Comparison of ENCODE assay signal across 17 cellular contexts in the genomic region with DNA sequence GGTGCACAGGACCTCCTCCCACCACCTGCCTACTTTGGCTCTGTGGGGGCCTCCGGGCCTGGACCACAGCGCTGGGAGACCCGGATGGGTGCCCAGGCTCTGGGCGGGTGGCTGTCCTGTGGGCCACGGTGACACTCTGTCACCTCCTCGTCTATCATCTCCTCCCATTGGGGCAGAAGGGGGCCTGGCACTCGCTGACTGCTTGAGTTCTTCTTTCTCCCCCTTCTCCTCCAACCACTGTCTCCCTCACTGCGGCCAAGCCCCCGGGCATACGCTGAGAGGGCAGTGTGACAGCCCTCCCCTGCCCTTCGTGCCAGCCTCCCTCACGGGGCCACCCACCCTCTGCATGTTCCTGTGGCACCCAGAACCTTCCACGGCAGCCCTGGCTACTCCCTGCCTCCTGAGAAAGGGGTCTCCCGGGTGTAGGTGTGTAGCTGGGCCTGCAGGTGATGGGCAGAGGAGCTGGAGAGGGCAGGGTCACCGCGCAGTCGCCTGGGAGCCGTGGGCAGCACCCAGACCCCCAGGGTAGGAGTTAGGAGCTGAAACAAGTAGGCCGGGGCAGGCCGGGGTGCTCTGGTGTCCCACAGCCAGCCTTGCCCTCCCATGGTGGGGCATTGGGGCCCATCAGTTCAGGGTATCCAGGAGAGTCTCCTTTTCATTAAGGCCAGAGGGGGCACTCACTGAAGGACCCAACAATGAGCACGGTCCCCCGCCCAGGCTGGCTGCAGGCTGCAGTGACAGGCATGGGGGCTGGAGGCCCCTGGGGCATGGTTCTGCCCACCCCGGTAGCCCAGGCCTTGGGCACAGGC. TPM values are rescaled to one million over a fixed set of nuclear protein-coding genes. Genes with fewer than 3 reads are reported as not detected.
DNase-seq lines count a peak whose midpoint lies in the region; ATAC-seq, FAIRE-seq and TF ChIP-seq lines count a peak whose summit lies in the region.
"Had no signal": no experiment of that assay in that cellular context is flagged by ENCODE, and none has a peak within 500 bp of the region (broad histone marks: within the 10 kb centered on the region; RNA-seq: fewer than 3 reads in every experiment).

No MANE protein-coding gene starts in this region.

- H3K9ac ChIP-seq in HepG2 (ENCODE audit: insufficient read depth, low read depth, low read length): no peak overlapping the region

- H3K9me3 ChIP-seq in HepG2 (ENCODE audit: low read length) (no peaks in the 10 kb centered on the region), stomach (no peaks in the 10 kb centered on the region)

- no peak overlapping the region for H2AFZ ChIP-seq in HepG2 (ENCODE audit: low read length)
- H2AFZ ChIP-seq: PC-9 had no signal

- peaks cover 11 to 23% of the 10 kb centered on the region in 2 experiments; a peak in 4 of 5 replicates for H3K27me3 ChIP-seq in HepG2 (ENCODE audit: control insufficient read depth in 1 of 2, insufficient read depth in 2 of 2, low read length in 2 of 2)
- H3K27me3 ChIP-seq in stomach: peaks cover 0 to 45% (median 5%) of the 10 kb centered on the region in 3 donors

- ATAC-seq in Right ventricle myocardium superior (ENCODE audit: poor library complexity): no peak
- no peak; the same call in 1 of the 3 replicates for ATAC-seq in HepG2
- no peak for ATAC-seq in GM19395 (IDR thresholded peaks at IDR 0.05; ENCODE audit: unreplicated experiment)

- no peak for TF ChIP-seq RAD21 in HepG2 (CRISPR knock-in tag; IDR thresholded peaks at IDR 0.05)

- H3K4me2 ChIP-seq in HepG2 (ENCODE audit: low read depth, low read length): no peak overlapping the region
- H3K4me2 ChIP-seq: PC-9 had no signal

- TF ChIP-seq POLR2A in Raji (IDR thresholded peaks at IDR 0.05; ENCODE audit: insufficient read depth, low read depth, low read length) (peak; percentile 8; the same call in 1 of the 2 replicates), HepG2 (IDR thresholded peaks at IDR 0.05; ENCODE audit: insufficient read depth in 1 of 2, low read depth in 2 of 2, low read length in 2 of 2) (no peak), stomach (IDR thresholded peaks at IDR 0.05) (no peak)

- TF ChIP-seq EP300 in HepG2 (IDR thresholded peaks at IDR 0.05; ENCODE audit: low read depth in 2 of 2, low read length in 2 of 2): no peak
- no peak for TF ChIP-seq EP300 in HepG2 (CRISPR knock-in tag; IDR thresholded peaks at IDR 0.05; ENCODE audit: borderline replicate concordance)
- no peak for TF ChIP-seq EP300 in stomach (IDR thresholded peaks at IDR 0.05)

- no peaks in the 10 kb centered on the region for H3K36me3 ChIP-seq in HepG2 (replicated peaks in 1 of 2; ENCODE audit: control insufficient read depth in 1 of 2, insufficient read depth in 2 of 2, low read length in 2 of 2)
- no peaks in the 10 kb centered on the region for H3K36me3 ChIP-seq in stomach

- no peaks in the 10 kb centered on the region; the same call in 1 of the 2 replicates for H4K20me1 ChIP-seq in HepG2 (ENCODE audit: insufficient read depth, low read length)

- WGBS in HepG2 (ENCODE audit: low lambda C conversion rate): 24% methylated on average over 16 of the region's 23 CpGs
- 66 to 68% (median 67%) methylated on average over 18 to 23 of the region's 23 CpGs for WGBS in stomach, 5 donors

- no peaks in the 10 kb centered on the region for H3K79me2 ChIP-seq in HepG2 (ENCODE audit: insufficient read depth, low read length)

- CTCF ChIA-PET in HepG2 (lab: Yijun Ruan, JAX; ENCODE audit: low intra/inter-chr PET ratio, low total read pairs): no interaction called here

- in situ Hi-C loops in HepG2 (cut with HindIII; ENCODE audit: extremely low pct_ligation_motif_present, low pct_unique_long_range_greater_than_20kb): no loop called here

- no peak for TF ChIP-seq CTCF in HepG2 (CRISPR knock-in tag; IDR thresholded peaks at IDR 0.05)
- TF ChIP-seq CTCF in stomach (IDR thresholded peaks at IDR 0.05): no peak

- intact Hi-C loops in Right ventricle myocardium superior (cut with DNase I) (no loop called here), cardiac septum (cut with DNase I) (loop anchor here (5.0 kb wide), 1 partner anchor 71 kb away; no protein-coding TSS in a partner anchor), HepG2 (cut with micrococcal nuclease; ENCODE audit: unreplicated experiment) (no loop called here), stomach (cut with DNase I; ENCODE audit: low total_unique reads) (loop anchor here (10.0 kb wide), 1 partner anchor 288 kb away; no protein-coding TSS in a partner anchor)

- H3K27ac ChIP-seq in HepG2 (ENCODE audit: extremely low read length, insufficient read depth, low read length) (no peak overlapping the region), stomach (no peak overlapping the region)
- H3K27ac ChIP-seq: PC-9 had no signal

- POLR2A ChIA-PET in HepG2 (lab: Yijun Ruan, JAX): interaction anchor here (1.0 kb wide), 1 partner anchor 9 kb away, joined by 3 read pairs; a partner anchor contains a TSS

- H3K4me1 ChIP-seq in HepG2 (ENCODE audit: insufficient read depth, low read length) (no peaks in the 10 kb centered on the region), stomach (no peaks in the 10 kb centered on the region)

- H3K4me3 ChIP-seq in HepG2 (replicated peaks in 1 of 3; ENCODE audit: insufficient read depth in 1 of 3, low read depth in 2 of 3, low read length in 3 of 3) (no peak overlapping the region), stomach (no peak overlapping the region)
- H3K4me3 ChIP-seq: PC-9 had no signal

- no peak for FAIRE-seq in HepG2 (lab: Jason Lieb, UNC)
- FAIRE-seq: D721Med had no signal

- DNase-seq in Right ventricle myocardium superior: peak; percentile 40
- DNase-seq in cardiac septum (ENCODE audit: low spot score): no peak
- DNase-seq in HepG2 (ENCODE audit: low spot score): no peak
- peak; percentile 24 for DNase-seq in stomach
- DNase-seq in mucosa of gallbladder (ENCODE audit: low spot score): no peak
- DNase-seq in NCI-H1417 (lab: John Stamatoyannopoulos, UW): no peak
- DNase-seq: CD4-positive, alpha-beta memory T cell; DND-41; GDM1; GOT3; NCI-H2029 treated with DMSO at 0.1 percent for 48 hours; NCI-H2227 treated with DMSO at 0.1 percent for 48 hours; SHP77 treated with DMSO at 0.1 percent for 48 hours had no signal

- no TSS peak for BruUV-seq in HepG2 (replicated peaks; lab: Mats Ljungman, UMichigan)

RNA-seq across cellular contexts. Expression of a gene that starts 9.2 kb away (rescaled TPM):
- total RNA-seq in Right ventricle myocardium superior (251 TPM), cardiac septum (332 TPM), HepG2 (2016; rRNA removed; fragmentation: Illumina TruSeq; extraction: Trizol) (186 and 210 TPM in 2 replicates), stomach (100 to 1,000 TPM; 111 to 289 (median 131) TPM), mucosa of gallbladder (419 TPM)
- 81.7 and 86.1 TPM in 2 replicates for total RNA-seq in HepG2 (2016; cell fraction: cytosol; rRNA removed; fragmentation: Illumina TruSeq; extraction: Trizol; ENCODE audit: low read depth)
- total RNA-seq in HepG2 (2016; cell fraction: insoluble cytoplasmic fraction; rRNA removed; fragmentation: Illumina TruSeq; extraction: Trizol): 189 and 192 TPM in 2 replicates
- 147 and 149 TPM in 2 replicates for total RNA-seq in HepG2 (2016; cell fraction: membrane; rRNA removed; fragmentation: Illumina TruSeq; extraction: Trizol)
- 107 and 112 TPM in 2 replicates for total RNA-seq in HepG2 (2016; cell fraction: nucleus; rRNA removed; fragmentation: Illumina TruSeq; extraction: Trizol)
- polyA plus RNA-seq in HepG2 (2011; rRNA removed) (327 and 337 TPM in 2 replicates), stomach (100 to 1,000 TPM; 230 to 310 (median 271) TPM)
- 324 and 458 TPM in 2 replicates for polyA plus RNA-seq in HepG2 (2011; cell fraction: cytosol; rRNA removed)
- 231 and 250 TPM in 2 replicates for polyA plus RNA-seq in HepG2 (2011; cell fraction: nucleus; rRNA removed)
- 231 and 263 TPM in 2 replicates for polyA plus RNA-seq in HepG2 (2012)
- 82.3 and 83.9 TPM in 2 replicates for polyA plus RNA-seq in HepG2 (2016; cell fraction: cytosol; fragmentation: Illumina TruSeq; extraction: Trizol; ENCODE audit: low read depth)
- polyA plus RNA-seq in HepG2 (2016; cell fraction: insoluble cytoplasmic fraction; fragmentation: Illumina TruSeq; extraction: Trizol; ENCODE audit: low read depth): 300 and 336 TPM in 2 replicates
- 127 and 132 TPM in 2 replicates for polyA plus RNA-seq in HepG2 (2016; cell fraction: membrane; fragmentation: Illumina TruSeq; extraction: Trizol; ENCODE audit: low read depth)
- 254 and 261 TPM in 2 replicates for polyA plus RNA-seq in HepG2 (2016; cell fraction: nucleus; fragmentation: Illumina TruSeq; extraction: Trizol; ENCODE audit: insufficient read depth, low read depth)
- 586 and 708 TPM in 2 replicates for polyA minus RNA-seq in HepG2 (2011; rRNA and poly(A)+ RNA removed; ENCODE audit: low replicate concordance)
- 237 and 248 TPM in 2 replicates for polyA minus RNA-seq in HepG2 (2011; cell fraction: cytosol; rRNA and poly(A)+ RNA removed)
- 85.8 and 86.9 TPM in 2 replicates for polyA minus RNA-seq in HepG2 (2011; cell fraction: nucleus; rRNA and poly(A)+ RNA removed)

RNA-seq across cellular contexts. Expression of a gene that starts 29.9 kb away (rescaled TPM):
- 7.3 TPM for total RNA-seq in Right ventricle myocardium superior
- 8.9 TPM for total RNA-seq in cardiac septum
- 14.2 and 19.3 TPM in 2 replicates for total RNA-seq in HepG2 (2016; rRNA removed; fragmentation: Illumina TruSeq; extraction: Trizol)
- 3.6 and 3.9 TPM in 2 replicates for total RNA-seq in HepG2 (2016; cell fraction: cytosol; rRNA removed; fragmentation: Illumina TruSeq; extraction: Trizol; ENCODE audit: low read depth)
- 12.7 and 19.3 TPM in 2 replicates for total RNA-seq in HepG2 (2016; cell fraction: insoluble cytoplasmic fraction; rRNA removed; fragmentation: Illumina TruSeq; extraction: Trizol)
- total RNA-seq in HepG2 (2016; cell fraction: membrane; rRNA removed; fragmentation: Illumina TruSeq; extraction: Trizol): 5.2 and 7.7 TPM in 2 replicates
- 10.2 and 14.8 TPM in 2 replicates for total RNA-seq in HepG2 (2016; cell fraction: nucleus; rRNA removed; fragmentation: Illumina TruSeq; extraction: Trizol)
- 8.1 and 8.8 TPM in 2 replicates for polyA plus RNA-seq in HepG2 (2011; rRNA removed)
- polyA plus RNA-seq in HepG2 (2011; cell fraction: cytosol; rRNA removed): 5.5 and 9.0 TPM in 2 replicates
- polyA plus RNA-seq in HepG2 (2011; cell fraction: nucleus; rRNA removed): 34.5 and 36.2 TPM in 2 replicates
- 6.8 and 7.0 TPM in 2 replicates for polyA plus RNA-seq in HepG2 (2012)
- polyA plus RNA-seq in HepG2 (2016; cell fraction: cytosol; fragmentation: Illumina TruSeq; extraction: Trizol; ENCODE audit: low read depth): 2.9 and 3.3 TPM in 2 replicates
- polyA plus RNA-seq in HepG2 (2016; cell fraction: insoluble cytoplasmic fraction; fragmentation: Illumina TruSeq; extraction: Trizol; ENCODE audit: low read depth): 14.4 and 15.4 TPM in 2 replicates
- polyA plus RNA-seq in HepG2 (2016; cell fraction: membrane; fragmentation: Illumina TruSeq; extraction: Trizol; ENCODE audit: low read depth): 4.2 TPM in 2 replicates
- polyA plus RNA-seq in HepG2 (2016; cell fraction: nucleus; fragmentation: Illumina TruSeq; extraction: Trizol; ENCODE audit: insufficient read depth, low read depth): 35.0 and 36.9 TPM in 2 replicates
- 3.9 and 4.2 TPM in 2 replicates for polyA minus RNA-seq in HepG2 (2011; rRNA and poly(A)+ RNA removed; ENCODE audit: low replicate concordance)
- polyA minus RNA-seq in HepG2 (2011; cell fraction: cytosol; rRNA and poly(A)+ RNA removed): 1.2 and 2.6 TPM in 2 replicates
- polyA minus RNA-seq in HepG2 (2011; cell fraction: nucleus; rRNA and poly(A)+ RNA removed): 2.7 and 3.4 TPM in 2 replicates
- total RNA-seq in stomach: 10 to 100 TPM in 2 of 5 donors, 1 to 10 TPM in 2, under 1 TPM in 1; 0.58 to 94.7 (median 5.0) TPM
- polyA plus RNA-seq in stomach: 10 to 100 TPM; 12.8 to 30.5 (median 20.0) TPM
- 22.4 TPM for total RNA-seq in mucosa of gallbladder

RNA-seq across cellular contexts. Expression of a gene that starts 35.8 kb away (rescaled TPM):
- total RNA-seq in Right ventricle myocardium superior: 65.6 TPM
- 39.7 TPM for total RNA-seq in cardiac septum
- 92.9 and 97.9 TPM in 2 replicates for total RNA-seq in HepG2 (2016; rRNA removed; fragmentation: Illumina TruSeq; extraction: Trizol)
- total RNA-seq in HepG2 (2016; cell fraction: cytosol; rRNA removed; fragmentation: Illumina TruSeq; extraction: Trizol; ENCODE audit: low read depth): 49.0 and 60.3 TPM in 2 replicates
- total RNA-seq in HepG2 (2016; cell fraction: insoluble cytoplasmic fraction; rRNA removed; fragmentation: Illumina TruSeq; extraction: Trizol): 86.6 and 104 TPM in 2 replicates
- total RNA-seq in HepG2 (2016; cell fraction: membrane; rRNA removed; fragmentation: Illumina TruSeq; extraction: Trizol): 54.0 and 72.4 TPM in 2 replicates
- total RNA-seq in HepG2 (2016; cell fraction: nucleus; rRNA removed; fragmentation: Illumina TruSeq; extraction: Trizol): 52.4 and 56.0 TPM in 2 replicates
- 58.6 and 74.8 TPM in 2 replicates for polyA plus RNA-seq in HepG2 (2011; rRNA removed)
- 43.3 and 107 TPM in 2 replicates for polyA plus RNA-seq in HepG2 (2011; cell fraction: cytosol; rRNA removed)
- polyA plus RNA-seq in HepG2 (2011; cell fraction: nucleus; rRNA removed): 195 and 229 TPM in 2 replicates
- polyA plus RNA-seq in HepG2 (2012): 31.6 and 40.6 TPM in 2 replicates
- polyA plus RNA-seq in HepG2 (2016; cell fraction: cytosol; fragmentation: Illumina TruSeq; extraction: Trizol; ENCODE audit: low read depth): 37.6 and 50.2 TPM in 2 replicates
- 96.5 and 99.2 TPM in 2 replicates for polyA plus RNA-seq in HepG2 (2016; cell fraction: insoluble cytoplasmic fraction; fragmentation: Illumina TruSeq; extraction: Trizol; ENCODE audit: low read depth)
- polyA plus RNA-seq in HepG2 (2016; cell fraction: membrane; fragmentation: Illumina TruSeq; extraction: Trizol; ENCODE audit: low read depth): 41.3 and 57.8 TPM in 2 replicates
- 81.1 and 106 TPM in 2 replicates for polyA plus RNA-seq in HepG2 (2016; cell fraction: nucleus; fragmentation: Illumina TruSeq; extraction: Trizol; ENCODE audit: insufficient read depth, low read depth)
- polyA minus RNA-seq in HepG2 (2011; rRNA and poly(A)+ RNA removed; ENCODE audit: low replicate concordance): 52.6 and 85.2 TPM in 2 replicates
- polyA minus RNA-seq in HepG2 (2011; cell fraction: cytosol; rRNA and poly(A)+ RNA removed): 25.1 and 31.5 TPM in 2 replicates
- polyA minus RNA-seq in HepG2 (2011; cell fraction: nucleus; rRNA and poly(A)+ RNA removed): 29.2 and 32.2 TPM in 2 replicates
- 100 to 1,000 TPM in 1 of 5 donors, 10 to 100 TPM in 4; 18.7 to 101 (median 77.4) TPM for total RNA-seq in stomach
- polyA plus RNA-seq in stomach: 100 to 1,000 TPM; 136 to 158 (median 156) TPM
- 56.1 TPM for total RNA-seq in mucosa of gallbladder

Comparison
In these comparisons a context has a peak if more than half of its experiments do, and no peak if none do; other contexts are left out.
1. DNase-seq: peak in Right ventricle myocardium superior (single experiment) and stomach (single experiment); none in cardiac septum (single experiment), HepG2 (single experiment), mucosa of gallbladder (single experiment) and NCI-H1417 (0 of 3).
2. intact Hi-C loops: an anchor here in cardiac septum (5.0 kb wide) and stomach (10.0 kb wide); none called in Right ventricle myocardium superior and HepG2.